13 cellular contexts compared by ENCODE assay signal in genomic region chr15:74383286-74383685, GRCh38. TPM values are rescaled to one million over a fixed set of nuclear protein-coding genes. Genes with fewer than 3 reads are reported as not detected.
DNase-seq lines count a peak whose midpoint lies in the region; ATAC-seq and TF ChIP-seq lines count a peak whose summit lies in the region.
"Had no signal": no experiment of that assay in that cellular context is flagged by ENCODE, and none has a peak within 500 bp of the region (broad histone marks: within the 10 kb centered on the region; RNA-seq: fewer than 3 reads in every experiment).

No MANE protein-coding gene starts in this region.

- no peaks in the 10 kb centered on the region for H3K36me3 ChIP-seq in CD8-positive, alpha-beta T cell (ENCODE audit: insufficient read depth, low read length)
- H3K36me3 ChIP-seq in Loucy (ENCODE audit: insufficient read depth, low read length) (no peaks in the 10 kb centered on the region), upper lobe of left lung (no peaks in the 10 kb centered on the region)
- H3K36me3 ChIP-seq: heart left ventricle, prostate gland had no signal

- no peaks in the 10 kb centered on the region for H3K27me3 Mint-ChIP-seq in CD8-positive, alpha-beta T cell (ENCODE audit: low read depth)

- H2AFZ ChIP-seq in Loucy (ENCODE audit: low read length), result no peak overlapping the region

- H3K4me2 ChIP-seq in Loucy (ENCODE audit: low read depth, low read length, poor library complexity, severe bottlenecking), result no peak overlapping the region

- no peaks in the 10 kb centered on the region for H3K9me3 Mint-ChIP-seq in CD8-positive, alpha-beta T cell

- no peak for DNase-seq in CD8-positive, alpha-beta T cell
- DNase-seq in epithelial cell of prostate (ENCODE audit: low read depth, low spot score), result no peak
- no peak for DNase-seq in NCI-H1417 (lab: John Stamatoyannopoulos, UW)
- DNase-seq in upper lobe of left lung, result no peak
- DNase-seq: left ventricle myocardium superior, NCI-H510A treated with DMSO at 0.1 percent for 48 hours had no signal

- H3K4me3 Mint-ChIP-seq in CD8-positive, alpha-beta T cell, result no peak overlapping the region

- TF ChIP-seq POLR2A in upper lobe of left lung (IDR thresholded peaks at IDR 0.05), result no peak

- H3K27ac Mint-ChIP-seq in CD8-positive, alpha-beta T cell, result peak overlapping the region; percentile 94

- POLR2A ChIA-PET in CD8-positive, alpha-beta T cell (lab: Charles Lee), result interaction anchor here (1.2 to 3.3 kb wide), 2 partner anchors 51 to 54 kb away, joined by 3 to 11 read pairs; partner anchors contain the start of gene SEMA7A

- ATAC-seq in CD8-positive, alpha-beta T cell, result no peak
- ATAC-seq in GM19395 (IDR thresholded peaks at IDR 0.05; ENCODE audit: unreplicated experiment) (peak; percentile 5), HG02571 (IDR thresholded peaks at IDR 0.05; ENCODE audit: unreplicated experiment) (no peak), upper lobe of left lung (ENCODE audit: low FRiP score in 2 of 2) (no peak), GM18511 (IDR thresholded peaks at IDR 0.05; ENCODE audit: unreplicated experiment) (no peak)
- ATAC-seq: heart left ventricle had no signal

- H3K4me1 ChIP-seq in CD8-positive, alpha-beta T cell (ENCODE audit: insufficient read depth, low read length), result peaks cover 36% of the 10 kb centered on the region
- H3K4me1 ChIP-seq in Loucy (ENCODE audit: insufficient read depth, low read length, poor library complexity, severe bottlenecking), result peaks cover 48% of the 10 kb centered on the region
- H3K4me1 ChIP-seq in upper lobe of left lung, result peaks cover 17 to 40% (median 31%) of the 10 kb centered on the region in 4 donors
- H3K4me1 ChIP-seq: prostate gland had no signal

- no peaks in the 10 kb centered on the region for H3F3A ChIP-seq in Loucy (ENCODE audit: low read depth)

- no peaks in the 10 kb centered on the region for H3K79me2 ChIP-seq in Loucy (ENCODE audit: insufficient read depth, low read length)

- H3K4me1 Mint-ChIP-seq in CD8-positive, alpha-beta T cell (ENCODE audit: low read depth), result peaks cover 32% of the 10 kb centered on the region

- H3K27ac ChIP-seq in CD8-positive, alpha-beta T cell (ENCODE audit: low read depth, low read length), result no peak overlapping the region
- peak overlapping the region; percentile 100 for H3K27ac ChIP-seq in epithelial cell of prostate
- peak overlapping the region in 1 of 4 donors; percentile 29 for H3K27ac ChIP-seq in upper lobe of left lung
- H3K27ac ChIP-seq: prostate gland had no signal

- no peak overlapping the region for H3K4me3 ChIP-seq in CD8-positive, alpha-beta T cell (ENCODE audit: low read depth, low read length)
- H3K4me3 ChIP-seq in Loucy (ENCODE audit: low read length, poor library complexity, severe bottlenecking) (no peak overlapping the region), upper lobe of left lung (no peak overlapping the region)
- H3K4me3 ChIP-seq: heart left ventricle, prostate gland had no signal

- H3K9me3 ChIP-seq in CD8-positive, alpha-beta T cell (ENCODE audit: low read length), result no peaks in the 10 kb centered on the region
- H3K9me3 ChIP-seq in Loucy (ENCODE audit: insufficient read depth, low read depth, low read length) (no peaks in the 10 kb centered on the region), upper lobe of left lung (no peaks in the 10 kb centered on the region)
- H3K9me3 ChIP-seq: heart left ventricle, prostate gland had no signal

- H3K9ac ChIP-seq in Loucy (ENCODE audit: low read depth, low read length, poor library complexity, severe bottlenecking), result peak overlapping the region; percentile 0

- intact Hi-C loops in CD8-positive, alpha-beta T cell (cut with DNase I, micrococcal nuclease), result loop anchor here (2.0 kb wide), 2 partner anchors 18 to 106 kb away; no protein-coding TSS in a partner anchor

- CTCF ChIA-PET in CD8-positive, alpha-beta T cell (lab: Charles Lee), result interaction anchor here (0.6 to 17.3 kb wide), 13 partner anchors 11 to 558 kb away, joined by 3 to 717 read pairs (median 4); partner anchors contain the start of genes ARID3B, CYP11A1 and SEMA7A

- no peaks in the 10 kb centered on the region for H3K9me2 ChIP-seq in Loucy (replicated peaks; ENCODE audit: low read depth, low read length)

- H3K36me3 Mint-ChIP-seq in CD8-positive, alpha-beta T cell, result no peaks in the 10 kb centered on the region

- no peaks in the 10 kb centered on the region for H3K27me3 ChIP-seq in CD8-positive, alpha-beta T cell (ENCODE audit: insufficient read depth, low read length)
- H3K27me3 ChIP-seq in Loucy (ENCODE audit: insufficient read depth, low read length, poor library complexity, severe bottlenecking) (no peaks in the 10 kb centered on the region), upper lobe of left lung (no peaks in the 10 kb centered on the region)
- H3K27me3 ChIP-seq: heart left ventricle had no signal

- H4K20me1 ChIP-seq in Loucy (ENCODE audit: insufficient read depth, low read length, poor library complexity, severe bottlenecking), result no peaks in the 10 kb centered on the region

- TF ChIP-seq CTCF in CD8-positive, alpha-beta T cell (IDR thresholded peaks at IDR 0.05), result no peak
- TF ChIP-seq CTCF in Loucy (conservative IDR thresholded peaks at IDR 0.05; ENCODE audit: low read length) (no peak), upper lobe of left lung (IDR thresholded peaks at IDR 0.05) (no peak)

- no peak for TF ChIP-seq EP300 in upper lobe of left lung (IDR thresholded peaks at IDR 0.05)

- 83 to 97% methylated on average over 2 to 4 of the region's 4 CpGs for WGBS in upper lobe of left lung, 2 donors

RNA-seq across cellular contexts. Expression of gene CYP11A1, which starts 15.8 kb away (rescaled TPM):
- total RNA-seq in CD8-positive, alpha-beta T cell, result not detected
- total RNA-seq in upper lobe of left lung, result 1 to 10 TPM in 4 of 6 donors, under 1 TPM in 1, not detected in 1; 0.91 to 8.4 (median 1.1) TPM
- total RNA-seq: temporal lobe had no signal

RNA-seq across cellular contexts. Expression of gene SEMA7A, which starts 50.5 kb away (rescaled TPM):
- total RNA-seq in CD8-positive, alpha-beta T cell, result 1 to 10 TPM; 8.8 to 9.4 TPM
- 1 to 10 TPM; 1.0 to 9.1 (median 5.3) TPM for total RNA-seq in upper lobe of left lung
